In the genomic region with DNA sequence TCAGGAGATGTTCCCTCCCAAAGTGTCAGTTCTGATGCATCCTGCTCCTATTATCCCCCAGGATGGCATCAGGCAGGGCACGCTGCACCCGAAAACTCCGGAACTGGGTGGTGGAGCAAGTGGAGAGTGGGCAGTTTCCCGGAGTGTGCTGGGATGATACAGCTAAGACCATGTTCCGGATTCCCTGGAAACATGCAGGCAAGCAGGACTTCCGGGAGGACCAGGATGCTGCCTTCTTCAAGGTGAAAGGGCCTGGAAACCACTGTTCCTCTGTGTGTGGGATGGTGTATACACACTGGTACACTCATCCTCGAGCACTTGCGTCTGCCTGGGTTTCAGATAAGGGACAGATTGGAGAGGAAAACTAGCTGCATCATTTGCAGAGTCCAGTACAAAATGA, we compare ENCODE assay signal across 8 cellular contexts. TPM values are rescaled to one million over a fixed set of nuclear protein-coding genes. Genes with fewer than 3 reads are reported as not detected.
DNase-seq lines count a peak whose midpoint lies in the region; ATAC-seq and TF ChIP-seq lines count a peak whose summit lies in the region.

No MANE protein-coding gene starts in this region.

- H3K27me3 Mint-ChIP-seq in activated CD8-positive, alpha-beta T cell treated with anti-CD3 and anti-CD28 coated beads for 36 hours = no peaks in the 10 kb centered on the region

- H3K27ac ChIP-seq in gastroesophageal sphincter (peak overlapping the region; percentile 81 to 92 (median 91)), skeletal muscle tissue (ENCODE audit: low read depth, low read length) (peak overlapping the region; percentile 88)

- CTCF ChIA-PET in activated CD8-positive, alpha-beta T cell treated with anti-CD3 and anti-CD28 coated beads for 36 hours (lab: Charles Lee) = interaction anchor here (0.9 to 5.0 kb wide), 19 partner anchors 8 to 269 kb away, joined by 3 to 91 read pairs (median 9); partner anchors contain the start of genes CIDEB, DCAF11, EMC9 and IPO4

- peaks cover 62% of the 10 kb centered on the region for H3K36me3 Mint-ChIP-seq in activated CD8-positive, alpha-beta T cell treated with anti-CD3 and anti-CD28 coated beads for 36 hours (ENCODE audit: low read depth)

- no peak for TF ChIP-seq EP300 in gastroesophageal sphincter (IDR thresholded peaks at IDR 0.05)

- H3K36me3 ChIP-seq in gastroesophageal sphincter (peaks cover 0 to 76% of the 10 kb centered on the region in 2 donors), skeletal muscle tissue (ENCODE audit: control insufficient read depth in 3 of 3, insufficient read depth in 3 of 3, low read length in 3 of 3) (peaks cover 61 to 68% (median 67%) of the 10 kb centered on the region in 3 donors)

- H3K4me1 ChIP-seq in gastroesophageal sphincter = peaks cover 0 to 50% (median 24%) of the 10 kb centered on the region in 3 donors
- peaks cover 24 to 30% (median 25%) of the 10 kb centered on the region in 3 donors for H3K4me1 ChIP-seq in skeletal muscle tissue (ENCODE audit: control insufficient read depth in 3 of 3, insufficient read depth in 3 of 3, low read length in 3 of 3)

- 29% methylated on average over 6 of the region's 8 CpGs; no CpG with 5 or more reads in 1 of the 2 donors for WGBS in gastroesophageal sphincter (ENCODE audit: low coverage in 1 of 2), 2 donors

- peaks cover 39% of the 10 kb centered on the region for H3K4me1 Mint-ChIP-seq in activated CD8-positive, alpha-beta T cell treated with anti-CD3 and anti-CD28 coated beads for 36 hours (ENCODE audit: low read depth)

- TF ChIP-seq CTCF in GM12864 (IDR thresholded peaks at IDR 0.05; ENCODE audit: low read depth, low read length, missing control alignments) (no peak), gastroesophageal sphincter (IDR thresholded peaks at IDR 0.05) (no peak)
- no peak for TF ChIP-seq CTCF in activated CD8-positive, alpha-beta T cell treated with anti-CD3 and anti-CD28 coated beads for 36 hours (IDR thresholded peaks at IDR 0.05)

- peak overlapping the region; percentile 91 for H3K4me3 Mint-ChIP-seq in activated CD8-positive, alpha-beta T cell treated with anti-CD3 and anti-CD28 coated beads for 36 hours

- H3K27me3 ChIP-seq in gastroesophageal sphincter = no peaks in the 10 kb centered on the region
- no peaks in the 10 kb centered on the region for H3K27me3 ChIP-seq in skeletal muscle tissue (ENCODE audit: control insufficient read depth in 3 of 3, insufficient read depth in 3 of 3, low read length in 3 of 3)

- H3K4me3 ChIP-seq in GM12864 (ENCODE audit: low read depth, low read length) (peak overlapping the region; percentile 81), gastroesophageal sphincter (peak overlapping the region; percentile 67 to 71), skeletal muscle tissue (ENCODE audit: low read length in 3 of 3) (peak overlapping the region; percentile 84 to 92 (median 90))

- DNase-seq in GM12864 (ENCODE audit: low read depth) (no peak), NCI-H2107 (lab: John Stamatoyannopoulos, UW) (no peak)
- DNase-seq in activated CD8-positive, alpha-beta T cell treated with anti-CD3 and anti-CD28 coated beads for 36 hours = peak; percentile 49

- no peaks in the 10 kb centered on the region for H3K9me3 Mint-ChIP-seq in activated CD8-positive, alpha-beta T cell treated with anti-CD3 and anti-CD28 coated beads for 36 hours

- no peaks in the 10 kb centered on the region for H3K9me3 ChIP-seq in gastroesophageal sphincter
- H3K9me3 ChIP-seq in skeletal muscle tissue (ENCODE audit: control insufficient read depth in 3 of 3, low read length in 3 of 3) = no peaks in the 10 kb centered on the region

- H3K9ac ChIP-seq in skeletal muscle tissue (ENCODE audit: low read depth in 1 of 3, low read length in 3 of 3) = peak overlapping the region in 2 of 3 donors; percentile 80 to 93

- peak overlapping the region; percentile 99 for H3K27ac Mint-ChIP-seq in activated CD8-positive, alpha-beta T cell treated with anti-CD3 and anti-CD28 coated beads for 36 hours

- POLR2A ChIA-PET in activated CD8-positive, alpha-beta T cell treated with anti-CD3 and anti-CD28 coated beads for 36 hours (lab: Charles Lee) = interaction anchor here (0.6 to 7.3 kb wide), 21 partner anchors 11 to 81 kb away, joined by 3 to 178 read pairs (median 14); partner anchors contain the start of genes CHMP4A, DCAF11, EMC9 and IPO4

- no peak for ATAC-seq in activated CD8-positive, alpha-beta T cell treated with anti-CD3 and anti-CD28 coated beads for 36 hours
- ATAC-seq in gastroesophageal sphincter = no peak
- ATAC-seq in HG02973 (IDR thresholded peaks at IDR 0.05; ENCODE audit: unreplicated experiment) = no peak
- no peak for ATAC-seq in HG02610 (IDR thresholded peaks at IDR 0.05; ENCODE audit: unreplicated experiment)
- ATAC-seq in GM21528 (IDR thresholded peaks at IDR 0.05; ENCODE audit: low FRiP score, unreplicated experiment) = no peak

- TF ChIP-seq POLR2A in gastroesophageal sphincter (IDR thresholded peaks at IDR 0.05) = no peak

- intact Hi-C loops in activated CD8-positive, alpha-beta T cell treated with anti-CD3 and anti-CD28 coated beads for 36 hours (cut with micrococcal nuclease) = no loop called here

RNA-seq across cellular contexts. Expression of gene IRF9, which starts 1.0 kb away (rescaled TPM):
- total RNA-seq in activated CD8-positive, alpha-beta T cell treated with anti-CD3 and anti-CD28 coated beads for 36 hours = 100 to 1,000 TPM; 112 to 118 TPM
- total RNA-seq in gastroesophageal sphincter (10 to 100 TPM; 61.3 to 80.1 (median 68.1) TPM), skeletal muscle tissue (50.6 TPM)

RNA-seq across cellular contexts. Expression of gene REC8, which starts 9.8 kb away (rescaled TPM):
- 10 to 100 TPM; 25.0 to 32.9 TPM for total RNA-seq in activated CD8-positive, alpha-beta T cell treated with anti-CD3 and anti-CD28 coated beads for 36 hours
- total RNA-seq in gastroesophageal sphincter (1 to 10 TPM; 1.6 to 8.2 (median 6.8) TPM), skeletal muscle tissue (2.1 TPM)

RNA-seq across cellular contexts. Expression of gene RNF31, which starts 14.8 kb away (rescaled TPM):
- total RNA-seq in activated CD8-positive, alpha-beta T cell treated with anti-CD3 and anti-CD28 coated beads for 36 hours = 10 to 100 TPM; 71.6 to 75.0 TPM
- total RNA-seq in gastroesophageal sphincter (10 to 100 TPM; 19.0 to 38.9 (median 32.0) TPM), skeletal muscle tissue (33.4 TPM)

RNA-seq across cellular contexts. Expression of gene PSME2, which starts 15.7 kb away (rescaled TPM):
- 100 to 1,000 TPM; 440 TPM for total RNA-seq in activated CD8-positive, alpha-beta T cell treated with anti-CD3 and anti-CD28 coated beads for 36 hours
- total RNA-seq in gastroesophageal sphincter (10 to 100 TPM; 41.4 to 52.3 (median 42.0) TPM), skeletal muscle tissue (58.5 TPM)

RNA-seq across cellular contexts. Expression of gene EMC9, which starts 20.7 kb away (rescaled TPM):
- total RNA-seq in activated CD8-positive, alpha-beta T cell treated with anti-CD3 and anti-CD28 coated beads for 36 hours = 10 to 100 TPM; 39.0 to 39.9 TPM
- 10 to 100 TPM in 2 of 4 donors, 1 to 10 TPM in 2; 6.4 to 15.4 (median 10.4) TPM for total RNA-seq in gastroesophageal sphincter
- 12.0 TPM for total RNA-seq in skeletal muscle tissue
